ENCODE assay signal across 19 cellular contexts in the genomic region with DNA sequence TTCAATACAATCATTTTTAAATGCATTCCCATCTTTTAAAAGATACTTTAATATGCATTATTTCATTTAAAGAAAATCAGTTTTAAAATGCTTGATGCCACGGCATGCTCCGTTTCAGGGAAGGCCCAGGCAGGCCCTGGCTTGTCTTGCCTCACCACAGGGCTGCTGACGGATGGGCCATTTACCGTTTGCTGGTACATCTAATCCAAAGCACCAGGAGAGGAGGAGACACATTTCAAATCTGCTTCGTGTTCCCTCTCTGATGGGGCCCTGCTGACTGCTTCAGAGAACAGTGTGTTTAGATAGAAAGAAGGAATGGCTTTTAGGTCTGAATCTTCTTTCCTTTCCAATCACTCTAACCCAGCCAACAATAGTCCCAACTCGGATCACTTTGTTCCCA.
DNase-seq lines count a peak whose midpoint lies in the region; ATAC-seq and TF ChIP-seq lines count a peak whose summit lies in the region.
"Had no signal": no experiment of that assay in that cellular context is flagged by ENCODE, and none has a peak within 500 bp of the region (broad histone marks: within the 10 kb centered on the region; RNA-seq: fewer than 3 reads in every experiment).

No MANE protein-coding gene starts in this region.

- H3K4me3 ChIP-seq in HUES48 (ENCODE audit: low read depth, low read length), result no peak overlapping the region
- H3K4me3 ChIP-seq in RWPE2 (ENCODE audit: severe bottlenecking), result no peak overlapping the region
- no peak overlapping the region for H3K4me3 ChIP-seq in cardiac muscle cell
- no peak overlapping the region for H3K4me3 ChIP-seq in psoas muscle
- H3K4me3 ChIP-seq: skin epidermis had no signal

- H3K27ac ChIP-seq in HUES48 (ENCODE audit: low read depth, low read length) (peak overlapping the region; percentile 1), RWPE2 (ENCODE audit: poor library complexity, severe bottlenecking) (peak overlapping the region; percentile 88), cardiac muscle cell (peak overlapping the region; percentile 30), psoas muscle (no peak overlapping the region)
- H3K27ac ChIP-seq: brain microvascular endothelial cell had no signal

- CTCF ChIA-PET in activated CD4-positive, alpha-beta T cell treated with anti-CD3 and anti-CD28 coated beads, Interleukin-2, amount 10 ng/mL, durations not matched to agents 7 days and 5 days (lab: Charles Lee), result interaction anchor here (0.6 kb wide), 1 partner anchor 128 kb away, joined by 4 read pairs; no protein-coding TSS in a partner anchor

- ATAC-seq in RWPE2 (ENCODE audit: low read depth) (peak; percentile 68), psoas muscle (peak in 3 of 4 donors; percentile 38 to 55 (median 47)), GM21737 (IDR thresholded peaks at IDR 0.05; ENCODE audit: unreplicated experiment) (no peak), GM19328 (IDR thresholded peaks at IDR 0.05; ENCODE audit: unreplicated experiment) (no peak)
- ATAC-seq: T-helper 17 cell had no signal

- no peak overlapping the region for H3K9ac ChIP-seq in HUES48 (ENCODE audit: low read depth, low read length)

- H3K4me3 Mint-ChIP-seq in activated CD4-positive, alpha-beta T cell treated with anti-CD3 and anti-CD28 coated beads, Interleukin-2, amount 10 ng/mL, durations not matched to agents 7 days and 5 days, result no peak overlapping the region
- H3K4me3 Mint-ChIP-seq: activated naive CD8-positive, alpha-beta T cell treated with anti-CD3 and anti-CD28 coated beads, Interleukin-2, amount 10 ng/mL, durations not matched to agents 7 days and 5 days; B cell; dendritic cell treated with granulocyte-macrophage colony-stimulating factor and Interleukin-4, amounts not matched to agents 40 ng/mL and 50 ng/mL, for 4 days; T-helper 17 cell had no signal

- no peaks in the 10 kb centered on the region for H3K4me1 Mint-ChIP-seq in activated CD4-positive, alpha-beta T cell treated with anti-CD3 and anti-CD28 coated beads, Interleukin-2, amount 10 ng/mL, durations not matched to agents 7 days and 5 days
- H3K4me1 Mint-ChIP-seq: B cell had no signal

- peaks cover 9% of the 10 kb centered on the region for H3K27me3 Mint-ChIP-seq in activated CD4-positive, alpha-beta T cell treated with anti-CD3 and anti-CD28 coated beads, Interleukin-2, amount 10 ng/mL, durations not matched to agents 7 days and 5 days

- no peak overlapping the region for H3K27ac Mint-ChIP-seq in activated CD4-positive, alpha-beta T cell treated with anti-CD3 and anti-CD28 coated beads, Interleukin-2, amount 10 ng/mL, durations not matched to agents 7 days and 5 days
- H3K27ac Mint-ChIP-seq: activated naive CD8-positive, alpha-beta T cell treated with anti-CD3 and anti-CD28 coated beads, Interleukin-2, amount 10 ng/mL, durations not matched to agents 7 days and 5 days; B cell; dendritic cell treated with granulocyte-macrophage colony-stimulating factor and Interleukin-4, amounts not matched to agents 40 ng/mL and 50 ng/mL, for 4 days; T-helper 17 cell had no signal

- DNase-seq in RWPE2 (ENCODE audit: low spot score) (peak; percentile 92), cardiac muscle cell (ENCODE audit: low read depth in 1 of 2, low spot score in 1 of 2) (peak in 1 of 2 donors; percentile 56), psoas muscle (no peak)
- no peak for DNase-seq in activated CD4-positive, alpha-beta T cell treated with anti-CD3 and anti-CD28 coated beads, Interleukin-2, amount 10 ng/mL, durations not matched to agents 7 days and 5 days
- DNase-seq: activated naive CD8-positive, alpha-beta T cell treated with anti-CD3 and anti-CD28 coated beads, Interleukin-2, amount 10 ng/mL, durations not matched to agents 7 days and 5 days; brain microvascular endothelial cell; Calu3; HCEC 1CT; NCI-H1092 treated with DMSO at 0.1 percent for 48 hours; SIG-M5; stimulated activated CD4-positive, alpha-beta T cell treated with anti-CD3 and anti-CD28 coated beads, Interleukin-2, amount 100 ng/mL, for 48 hours; substantia nigra; T-helper 17 cell had no signal

- POLR2A ChIA-PET in activated CD4-positive, alpha-beta T cell treated with anti-CD3 and anti-CD28 coated beads, Interleukin-2, amount 10 ng/mL, durations not matched to agents 7 days and 5 days (lab: Charles Lee), result no interaction called here

- H3K9me3 ChIP-seq in HUES48 (ENCODE audit: control insufficient read depth, insufficient read depth, low read length) (no peaks in the 10 kb centered on the region), RWPE2 (ENCODE audit: severe bottlenecking) (no peaks in the 10 kb centered on the region), cardiac muscle cell (ENCODE audit: low read depth) (no peaks in the 10 kb centered on the region), psoas muscle (no peaks in the 10 kb centered on the region)

- intact Hi-C loops in psoas muscle (cut with DNase I), result no loop called here

- H3K36me3 ChIP-seq in HUES48 (ENCODE audit: control insufficient read depth, insufficient read depth, low read length) (no peaks in the 10 kb centered on the region), RWPE2 (ENCODE audit: low read depth) (no peaks in the 10 kb centered on the region), cardiac muscle cell (no peaks in the 10 kb centered on the region), psoas muscle (ENCODE audit: insufficient read depth in 1 of 2, low read depth in 1 of 2) (no peaks in the 10 kb centered on the region)
- H3K36me3 ChIP-seq: brain microvascular endothelial cell had no signal

- H3K9me3 Mint-ChIP-seq in activated CD4-positive, alpha-beta T cell treated with anti-CD3 and anti-CD28 coated beads, Interleukin-2, amount 10 ng/mL, durations not matched to agents 7 days and 5 days, result no peaks in the 10 kb centered on the region
- H3K9me3 Mint-ChIP-seq: activated naive CD8-positive, alpha-beta T cell treated with anti-CD3 and anti-CD28 coated beads, Interleukin-2, amount 10 ng/mL, durations not matched to agents 7 days and 5 days; dendritic cell treated with granulocyte-macrophage colony-stimulating factor and Interleukin-4, amounts not matched to agents 40 ng/mL and 50 ng/mL, for 4 days had no signal

- H3K36me3 Mint-ChIP-seq in activated CD4-positive, alpha-beta T cell treated with anti-CD3 and anti-CD28 coated beads, Interleukin-2, amount 10 ng/mL, durations not matched to agents 7 days and 5 days (ENCODE audit: low read depth), result no peaks in the 10 kb centered on the region

- H3K4me1 ChIP-seq in HUES48 (ENCODE audit: control insufficient read depth, insufficient read depth, low read length), result peaks cover 27% of the 10 kb centered on the region
- peaks cover 61% of the 10 kb centered on the region for H3K4me1 ChIP-seq in RWPE2 (ENCODE audit: insufficient read depth, poor library complexity, severe bottlenecking)
- H3K4me1 ChIP-seq in cardiac muscle cell (ENCODE audit: low read depth), result peaks cover 76% of the 10 kb centered on the region
- peaks cover 4% of the 10 kb centered on the region for H3K4me1 ChIP-seq in psoas muscle

- WGBS in psoas muscle, 3 donors, result 62 to 82% (median 69%) methylated on average over 6 of the region's 6 CpGs

- H3K27me3 ChIP-seq in HUES48 (ENCODE audit: control insufficient read depth, insufficient read depth, low read length) (no peaks in the 10 kb centered on the region), RWPE2 (ENCODE audit: insufficient read depth, poor library complexity, severe bottlenecking) (no peaks in the 10 kb centered on the region), cardiac muscle cell (no peaks in the 10 kb centered on the region), psoas muscle (ENCODE audit: insufficient read depth in 3 of 3, low read length in 2 of 3) (peaks cover 0 to 2% (median 0%) of the 10 kb centered on the region in 3 donors)
- H3K27me3 ChIP-seq: brain microvascular endothelial cell had no signal

- TF ChIP-seq CTCF in RWPE2 (IDR thresholded peaks at IDR 0.05; ENCODE audit: poor library complexity, severe bottlenecking), result no peak
- no peak for TF ChIP-seq CTCF in cardiac muscle cell (IDR thresholded peaks at IDR 0.05; ENCODE audit: low read depth, low read length)
- no peak for TF ChIP-seq CTCF in psoas muscle (IDR thresholded peaks at IDR 0.05)

Comparison
In these comparisons a context has a peak if more than half of its experiments do, and no peak if none do; other contexts are left out.
1. ATAC-seq: peak in RWPE2 (single experiment) and psoas muscle (3 of 4); none in GM21737 (single experiment) and GM19328 (single experiment).